14 cellular contexts compared by ENCODE assay signal in genomic region chr10:24849537-24850299, GRCh38.
DNase-seq lines count a peak whose midpoint lies in the region; ATAC-seq and TF ChIP-seq lines count a peak whose summit lies in the region.
"Had no signal": no experiment of that assay in that cellular context is flagged by ENCODE, and none has a peak within 500 bp of the region (broad histone marks: within the 10 kb centered on the region; RNA-seq: fewer than 3 reads in every experiment).

No MANE protein-coding gene starts in this region.

- H3K9me3 ChIP-seq in transverse colon = no peaks in the 10 kb centered on the region

- peak overlapping the region; percentile 44 to 76 (median 70) for H3K27ac ChIP-seq in transverse colon

- intact Hi-C loops in transverse colon (cut with DNase I; ENCODE audit: low total_unique reads) = no loop called here

- peaks cover 0 to 29% (median 9%) of the 10 kb centered on the region in 4 donors for H3K4me1 ChIP-seq in transverse colon

- H3K4me3 ChIP-seq in transverse colon = peak overlapping the region in 1 of 4 donors; percentile 25
- H3K4me3 ChIP-seq: GM12878 had no signal

- TF ChIP-seq EP300 in transverse colon (IDR thresholded peaks at IDR 0.05; ENCODE audit: low read depth) = no peak

- peak; percentile 42 to 72 for DNase-seq in NCI-H2081 (lab: John Stamatoyannopoulos, UW)
- peak; percentile 58 for DNase-seq in astrocyte of the hippocampus (ENCODE audit: low read depth, low spot score)
- peak; percentile 14 for DNase-seq in kidney tubule cell (ENCODE audit: low spot score)
- no peak for DNase-seq in transverse colon
- DNase-seq in stimulated activated CD4-positive, alpha-beta T cell treated with anti-CD3 and anti-CD28 coated beads, Interleukin-4, amount 100 ng/mL, for 1 hour = no peak
- DNase-seq: activated CD4-positive, alpha-beta T cell treated with anti-CD3 and anti-CD28 coated beads, Interleukin-2, amount 50 U/mL, for 48 hours; Karpas-422; stimulated activated CD4-positive, alpha-beta T cell treated with anti-CD3 and anti-CD28 coated beads, Interleukin-12 subunit alpha, Interleukin-12 subunit beta, amount 100 ng/mL, for 4 hours; SW 1271 had no signal

- ATAC-seq in GM19455 (IDR thresholded peaks at IDR 0.05; ENCODE audit: unreplicated experiment) (no peak), GM18870 (IDR thresholded peaks at IDR 0.05; ENCODE audit: unreplicated experiment) (no peak)
- ATAC-seq: activated naive CD4-positive, alpha-beta T cell treated with anti-CD3 and anti-CD28 coated beads, Interleukin-2, amount 50 U/mL, for 72 hours; natural killer cell treated with Interleukin-12 subunit alpha and Interleukin-12 subunit beta and Interleukin-15 and Interleukin-18, amount 100 ng/mL, for 72 hours had no signal

- 46 to 52% methylated on average over 9 of the region's 9 CpGs for WGBS in transverse colon (ENCODE audit: low coverage in 1 of 2), 2 donors

- H3K36me3 ChIP-seq in transverse colon = no peaks in the 10 kb centered on the region

- in situ Hi-C loops in transverse colon (cut with MboI; ENCODE audit: low pct_ligation_motif_present in 1 of 4, low pct_unique_long_range_greater_than_20kb in 1 of 4, low sequenced_read_pairs in 3 of 4) = no loop called here

- no peak for TF ChIP-seq CTCF in transverse colon (IDR thresholded peaks at IDR 0.05)

- H3K27me3 ChIP-seq in transverse colon = no peaks in the 10 kb centered on the region

- TF ChIP-seq POLR2A in transverse colon (IDR thresholded peaks at IDR 0.05) = no peak

Comparison
In these comparisons a context has a peak if more than half of its experiments do, and no peak if none do; other contexts are left out.
1. DNase-seq: peak in NCI-H2081 (2 of 2), astrocyte of the hippocampus (single experiment) and kidney tubule cell (single experiment); none in transverse colon (single experiment) and stimulated activated CD4-positive, alpha-beta T cell treated with anti-CD3 and anti-CD28 coated beads, Interleukin-4, amount 100 ng/mL, for 1 hour (single experiment).